Comparison of ENCODE assay signal across 1 cellular context in the genomic region with DNA sequence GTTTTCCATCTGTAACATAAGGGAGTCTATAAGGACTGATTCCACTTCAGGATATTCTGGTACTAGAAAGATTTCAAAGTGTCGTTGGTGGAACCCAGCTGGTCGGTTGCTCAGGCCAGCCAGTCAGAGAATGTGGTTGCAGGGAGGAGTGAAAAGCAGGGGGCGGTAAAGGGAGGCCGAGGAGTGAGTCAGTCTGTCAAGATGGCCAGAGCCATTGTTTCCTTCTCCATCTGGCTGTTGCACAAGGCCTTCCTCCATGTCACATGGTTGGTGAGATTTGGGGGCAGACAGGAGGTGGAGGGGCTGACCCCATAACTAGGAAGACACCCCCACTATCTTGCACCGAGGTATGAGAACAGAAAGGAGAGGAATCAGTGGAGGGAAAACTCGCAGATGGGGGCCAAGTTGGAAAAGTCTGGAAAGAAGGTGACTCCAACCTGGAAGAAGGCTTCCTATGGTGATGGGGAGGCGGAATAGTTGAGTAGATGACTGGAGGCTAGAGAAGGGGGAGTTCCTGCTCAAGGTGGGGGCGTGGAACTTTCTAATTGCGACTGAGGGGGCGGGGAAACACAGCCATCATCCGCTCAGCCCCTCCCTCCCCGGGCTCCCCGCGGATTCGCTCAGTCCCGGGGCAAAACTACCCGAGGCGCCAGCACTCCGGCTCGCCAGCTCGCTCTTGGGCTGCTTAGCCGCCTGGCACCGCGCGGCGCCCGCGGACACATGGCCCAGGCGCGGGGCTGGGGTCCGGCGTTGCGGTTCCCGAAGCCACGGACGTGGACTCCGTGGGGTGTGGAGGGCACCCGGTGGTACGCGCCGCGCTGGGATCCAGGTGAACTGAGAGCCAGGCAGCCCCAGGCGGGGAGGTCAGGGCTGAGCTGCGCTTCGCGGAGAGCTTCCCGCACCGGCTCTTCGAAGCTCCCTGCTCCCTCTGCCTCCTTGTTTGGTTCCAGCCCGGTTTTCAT.
TF ChIP-seq lines count a peak whose summit lies in the region.

No MANE protein-coding gene starts in this region.

TF ChIP-seq in IMR-90, 13 proteins besides CTCF, POLR2A, EP300 and RAD21:
- TF ChIP-seq FOS (IDR thresholded peaks at IDR 0.05; ENCODE audit: low read depth, low read length) (0 out of 2 replicates have a peak, but pooled peaks have one; percentile 6), CEBPB (IDR thresholded peaks at IDR 0.05; ENCODE audit: low read depth, low read length) (peak; percentile 86), MAZ (IDR thresholded peaks at IDR 0.05; ENCODE audit: borderline replicate concordance, low read depth, low read length) (0 out of 2 replicates have a peak, but pooled peaks have one; percentile 3), BHLHE40 (IDR thresholded peaks at IDR 0.05; ENCODE audit: low read depth, low read length) (no peak)
